Comparison of ENCODE assay signal across 13 cellular contexts in genomic region chr15:101446527-101447167, GRCh38. TPM values are rescaled to one million over a fixed set of nuclear protein-coding genes. Genes with fewer than 3 reads are reported as not detected.
DNase-seq lines count a peak whose midpoint lies in the region; ATAC-seq and TF ChIP-seq lines count a peak whose summit lies in the region.
"Had no signal": no experiment of that assay in that cellular context is flagged by ENCODE, and none has a peak within 500 bp of the region (broad histone marks: within the 10 kb centered on the region; RNA-seq: fewer than 3 reads in every experiment).

No MANE protein-coding gene starts in this region.

- H3K4me1 Mint-ChIP-seq in CD4-positive, alpha-beta memory T cell, result peaks cover 0 to 7% (median 0%) of the 10 kb centered on the region in 4 donors
- no peaks in the 10 kb centered on the region for H3K4me1 Mint-ChIP-seq in stimulated activated effector memory CD8-positive, alpha-beta T cell treated with anti-CD3 and anti-CD28 coated beads, Interleukin-12 subunit alpha, Interleukin-12 subunit beta, amount 100 ng/mL, for 72 hours

- POLR2A ChIA-PET in CD4-positive, alpha-beta memory T cell (lab: Charles Lee; ENCODE audit: partially characterized antibody), result no interaction called here

- no peak overlapping the region for H3K4me2 ChIP-seq in GM23248 (ENCODE audit: unreplicated experiment)

- CTCF ChIA-PET in CD4-positive, alpha-beta memory T cell (lab: Charles Lee; ENCODE audit: partially characterized antibody), result no interaction called here

- TF ChIP-seq RAD21 in liver (IDR thresholded peaks at IDR 0.05), result peak; percentile 15 to 33

- no peaks in the 10 kb centered on the region for H3K36me3 ChIP-seq in GM23248 (ENCODE audit: low read depth)
- peaks cover 0 to 8% (median under 1%) of the 10 kb centered on the region in 4 donors for H3K36me3 ChIP-seq in liver (ENCODE audit: control insufficient read depth in 4 of 4, insufficient read depth in 3 of 4, low read depth in 1 of 4, low read length in 3 of 4)
- no peaks in the 10 kb centered on the region for H3K36me3 ChIP-seq in CD4-positive, alpha-beta memory T cell (ENCODE audit: insufficient read depth, low read length)
- H3K36me3 ChIP-seq: adrenal gland had no signal

- H3K9me3 Mint-ChIP-seq in CD4-positive, alpha-beta memory T cell, result peaks cover 0 to 4% (median 0%) of the 10 kb centered on the region in 8 donors
- no peaks in the 10 kb centered on the region for H3K9me3 Mint-ChIP-seq in stimulated activated effector memory CD8-positive, alpha-beta T cell treated with anti-CD3 and anti-CD28 coated beads, Interleukin-12 subunit alpha, Interleukin-12 subunit beta, amount 100 ng/mL, for 72 hours

- H3K79me2 ChIP-seq in GM23248 (ENCODE audit: insufficient read depth), result no peaks in the 10 kb centered on the region
- H3K79me2 ChIP-seq: parathyroid adenoma had no signal

- H3K4me1 ChIP-seq in GM23248 (ENCODE audit: insufficient read depth) (peaks cover 16% of the 10 kb centered on the region), liver (ENCODE audit: control insufficient read depth in 4 of 4, insufficient read depth in 4 of 4, low read length in 3 of 4) (peaks cover 23 to 84% (median 60%) of the 10 kb centered on the region in 4 donors)
- no peaks in the 10 kb centered on the region for H3K4me1 ChIP-seq in CD4-positive, alpha-beta memory T cell (ENCODE audit: insufficient read depth, low read length)
- H3K4me1 ChIP-seq: parathyroid adenoma had no signal

- peaks cover 3 to 6% of the 10 kb centered on the region in 2 donors for H3K27me3 Mint-ChIP-seq in CD4-positive, alpha-beta memory T cell

- H3K27me3 ChIP-seq in GM23248 (replicated peaks; ENCODE audit: insufficient read depth) (no peaks in the 10 kb centered on the region), liver (ENCODE audit: control insufficient read depth in 4 of 4, insufficient read depth in 4 of 4, low read length in 3 of 4) (no peaks in the 10 kb centered on the region)
- H3K27me3 ChIP-seq in CD4-positive, alpha-beta memory T cell (ENCODE audit: insufficient read depth, low read length), result no peaks in the 10 kb centered on the region
- H3K27me3 ChIP-seq: adrenal gland had no signal

- TF ChIP-seq CTCF in 22Rv1 (IDR thresholded peaks at IDR 0.05), result no peak
- no peak for TF ChIP-seq CTCF in liver (IDR thresholded peaks at IDR 0.05; ENCODE audit: low read depth, low read length, missing input control)

- no peak overlapping the region for H3K9ac ChIP-seq in GM23248
- peak overlapping the region in 1 of 2 donors; percentile 46 for H3K9ac ChIP-seq in liver (ENCODE audit: low read depth in 1 of 2, low read length in 2 of 2)
- H3K9ac ChIP-seq: parathyroid adenoma had no signal

- in situ Hi-C loops in GM23248 (cut with MboI), result no loop called here

- H3K4me3 Mint-ChIP-seq in CD4-positive, alpha-beta memory T cell, result no peak overlapping the region
- H3K4me3 Mint-ChIP-seq in stimulated activated effector memory CD8-positive, alpha-beta T cell treated with anti-CD3 and anti-CD28 coated beads, Interleukin-12 subunit alpha, Interleukin-12 subunit beta, amount 100 ng/mL, for 72 hours, result no peak overlapping the region

- no peak for ATAC-seq in stimulated activated effector memory CD8-positive, alpha-beta T cell treated with anti-CD3 and anti-CD28 coated beads, Interleukin-12 subunit alpha, Interleukin-12 subunit beta, amount 100 ng/mL, for 72 hours

- no peaks in the 10 kb centered on the region for H3K36me3 Mint-ChIP-seq in CD4-positive, alpha-beta memory T cell
- H3K36me3 Mint-ChIP-seq in stimulated activated effector memory CD8-positive, alpha-beta T cell treated with anti-CD3 and anti-CD28 coated beads, Interleukin-12 subunit alpha, Interleukin-12 subunit beta, amount 100 ng/mL, for 72 hours, result no peaks in the 10 kb centered on the region

- peak overlapping the region; percentile 32 for H3K27ac ChIP-seq in 22Rv1
- H3K27ac ChIP-seq in GM23248, result no peak overlapping the region
- H3K27ac ChIP-seq in liver (ENCODE audit: low read depth in 1 of 2, low read length in 2 of 2), result peak overlapping the region; percentile 96 to 98
- H3K27ac ChIP-seq in CD4-positive, alpha-beta memory T cell (ENCODE audit: low read depth, low read length), result no peak overlapping the region
- H3K27ac ChIP-seq: parathyroid adenoma had no signal

- DNase-seq in GM23248 (peak; percentile 30), dermis blood vessel endothelial cell (peak; percentile 53), NCI-H2107 treated with DMSO at 0.1 percent for 48 hours (lab: John Stamatoyannopoulos, UW; ENCODE audit: unreplicated experiment) (no peak), T-helper 1 cell (no peak)
- DNase-seq in CD4-positive, alpha-beta memory T cell, result no peak
- no peak for DNase-seq in stimulated activated effector memory CD8-positive, alpha-beta T cell treated with anti-CD3 and anti-CD28 coated beads, Interleukin-12 subunit alpha, Interleukin-12 subunit beta, amount 100 ng/mL, for 72 hours (ENCODE audit: low spot score in 2 of 2)
- DNase-seq: C1 segment of cervical spinal cord; NCI-H2171; stimulated activated CD4-positive, alpha-beta T cell treated with anti-CD3 and anti-CD28 coated beads, Interleukin-4, amount 100 ng/mL, for 4 hours had no signal

- H3K4me3 ChIP-seq in GM23248 (no peak overlapping the region), liver (ENCODE audit: low read depth in 1 of 3, low read length in 3 of 3) (no peak overlapping the region)
- H3K4me3 ChIP-seq in CD4-positive, alpha-beta memory T cell (ENCODE audit: low read length in 2 of 2), result no peak overlapping the region
- H3K4me3 ChIP-seq: adrenal gland had no signal

- no peak overlapping the region for H3K27ac Mint-ChIP-seq in CD4-positive, alpha-beta memory T cell
- no peak overlapping the region for H3K27ac Mint-ChIP-seq in stimulated activated effector memory CD8-positive, alpha-beta T cell treated with anti-CD3 and anti-CD28 coated beads, Interleukin-12 subunit alpha, Interleukin-12 subunit beta, amount 100 ng/mL, for 72 hours

- H3K9me2 ChIP-seq in GM23248 (ENCODE audit: insufficient read depth), result no peaks in the 10 kb centered on the region

- intact Hi-C loops in CD4-positive, alpha-beta memory T cell (cut with micrococcal nuclease), result no loop called here

- H4K20me1 ChIP-seq in GM23248 (ENCODE audit: insufficient read depth), result no peaks in the 10 kb centered on the region

- no peak overlapping the region for H2AFZ ChIP-seq in GM23248
- H2AFZ ChIP-seq: parathyroid adenoma had no signal

- H3F3A ChIP-seq in GM23248 (ENCODE audit: insufficient read depth), result no peaks in the 10 kb centered on the region

- WGBS in GM23248 (ENCODE audit: low coverage in 1 of 2, low lambda C conversion rate in 2 of 2, missing lambda C conversion rate in 2 of 2), 2 experiments, result 50 to 52% methylated on average over 12 of the region's 12 CpGs
- WGBS in liver, result 44% methylated on average over 12 of the region's 12 CpGs

- H3K9me3 ChIP-seq in GM23248 (ENCODE audit: low read depth) (no peaks in the 10 kb centered on the region), liver (ENCODE audit: control insufficient read depth in 4 of 4, low read length in 3 of 4) (no peaks in the 10 kb centered on the region)
- no peaks in the 10 kb centered on the region for H3K9me3 ChIP-seq in CD4-positive, alpha-beta memory T cell (ENCODE audit: control insufficient read depth in 1 of 2, low read length in 2 of 2)
- H3K9me3 ChIP-seq: adrenal gland had no signal

TF ChIP-seq in liver, 16 proteins besides CTCF, POLR2A, EP300 and RAD21 (continues in another document):
- TF ChIP-seq ZBTB33 (IDR thresholded peaks at IDR 0.05) (peak; percentile 41), ATF3 (IDR thresholded peaks at IDR 0.05) (peak; percentile 83)

RNA-seq across cellular contexts. Expression of gene PCSK6, which starts 42.9 kb away (rescaled TPM):
- not detected in 2 replicates for total RNA-seq in GM23248 (2014; rRNA removed; shearing (Covaris generic))
- polyA plus RNA-seq in GM23248 (2016; fragmentation: Nextera tagmentation; extraction: Ambion mirVana) (0.19 and 0.38 TPM in 2 replicates), liver (100 to 1,000 TPM in 1 of 2 donors, 10 to 100 TPM in 1; 94.8 to 212 TPM)
- total RNA-seq in dermis blood vessel endothelial cell (24.0 and 24.8 TPM in 2 replicates), liver (100 to 1,000 TPM; 124 to 398 TPM)
- under 1 TPM; 0.41 to 0.53 TPM for total RNA-seq in CD4-positive, alpha-beta memory T cell
- polyA plus RNA-seq in CD4-positive, alpha-beta memory T cell, result under 1 TPM; 0.08 to 0.24 TPM

Comparison
In these comparisons a context has a peak if more than half of its experiments do, and no peak if none do; other contexts are left out.
1. H3K27ac ChIP-seq: peak in 22Rv1 (single experiment) and liver (2 of 2); none in GM23248 (single experiment) and CD4-positive, alpha-beta memory T cell (single experiment).
2. DNase-seq: peak in GM23248 (single experiment) and dermis blood vessel endothelial cell (single experiment); none in NCI-H2107 treated with DMSO at 0.1 percent for 48 hours (single experiment), T-helper 1 cell (0 of 5), CD4-positive, alpha-beta memory T cell (0 of 5) and stimulated activated effector memory CD8-positive, alpha-beta T cell treated with anti-CD3 and anti-CD28 coated beads, Interleukin-12 subunit alpha, Interleukin-12 subunit beta, amount 100 ng/mL, for 72 hours (0 of 2).
3. RNA of gene PCSK6, which starts 42.9 kb away (total RNA-seq): 124 to 398 TPM in liver and 24.0 to 24.8 TPM in dermis blood vessel endothelial cell; 0.41 to 0.53 TPM in CD4-positive, alpha-beta memory T cell and not detected in GM23248; every median in the first group is over 10 times any median in the second.